1 cellular context compared by ENCODE assay signal in the genomic region with DNA sequence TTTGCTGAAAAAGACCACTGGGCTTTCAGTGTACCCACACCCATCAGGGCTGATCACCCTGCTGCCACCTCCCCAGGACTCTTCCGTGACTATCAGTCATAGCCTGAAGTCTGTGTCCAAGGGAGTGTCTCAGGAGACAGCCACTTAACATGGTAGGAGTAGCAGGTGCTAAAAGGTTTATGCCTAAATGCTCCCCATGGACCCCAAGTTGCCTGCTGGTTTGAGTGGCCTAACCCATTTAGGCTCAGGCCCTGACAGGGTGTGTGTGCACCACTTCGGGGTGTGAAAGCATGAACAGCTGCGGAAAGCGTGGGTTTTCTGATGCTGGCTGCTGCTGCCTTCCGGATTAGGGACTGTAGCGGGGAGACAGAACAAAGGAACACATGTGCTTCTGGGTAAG.
TF ChIP-seq lines count a peak whose summit lies in the region.

No MANE protein-coding gene starts in this region.

TF ChIP-seq in GM23338, 12 proteins besides CTCF, POLR2A, EP300 and RAD21 (continued from another document):
- TF ChIP-seq, protein P1, sequence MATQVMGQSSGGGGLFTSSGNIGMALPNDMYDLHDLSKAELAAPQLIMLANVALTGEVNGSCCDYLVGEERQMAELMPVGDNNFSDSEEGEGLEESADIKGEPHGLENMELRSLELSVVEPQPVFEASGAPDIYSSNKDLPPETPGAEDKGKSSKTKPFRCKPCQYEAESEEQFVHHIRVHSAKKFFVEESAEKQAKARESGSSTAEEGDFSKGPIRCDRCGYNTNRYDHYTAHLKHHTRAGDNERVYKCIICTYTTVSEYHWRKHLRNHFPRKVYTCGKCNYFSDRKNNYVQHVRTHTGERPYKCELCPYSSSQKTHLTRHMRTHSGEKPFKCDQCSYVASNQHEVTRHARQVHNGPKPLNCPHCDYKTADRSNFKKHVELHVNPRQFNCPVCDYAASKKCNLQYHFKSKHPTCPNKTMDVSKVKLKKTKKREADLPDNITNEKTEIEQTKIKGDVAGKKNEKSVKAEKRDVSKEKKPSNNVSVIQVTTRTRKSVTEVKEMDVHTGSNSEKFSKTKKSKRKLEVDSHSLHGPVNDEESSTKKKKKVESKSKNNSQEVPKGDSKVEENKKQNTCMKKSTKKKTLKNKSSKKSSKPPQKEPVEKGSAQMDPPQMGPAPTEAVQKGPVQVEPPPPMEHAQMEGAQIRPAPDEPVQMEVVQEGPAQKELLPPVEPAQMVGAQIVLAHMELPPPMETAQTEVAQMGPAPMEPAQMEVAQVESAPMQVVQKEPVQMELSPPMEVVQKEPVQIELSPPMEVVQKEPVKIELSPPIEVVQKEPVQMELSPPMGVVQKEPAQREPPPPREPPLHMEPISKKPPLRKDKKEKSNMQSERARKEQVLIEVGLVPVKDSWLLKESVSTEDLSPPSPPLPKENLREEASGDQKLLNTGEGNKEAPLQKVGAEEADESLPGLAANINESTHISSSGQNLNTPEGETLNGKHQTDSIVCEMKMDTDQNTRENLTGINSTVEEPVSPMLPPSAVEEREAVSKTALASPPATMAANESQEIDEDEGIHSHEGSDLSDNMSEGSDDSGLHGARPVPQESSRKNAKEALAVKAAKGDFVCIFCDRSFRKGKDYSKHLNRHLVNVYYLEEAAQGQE (IDR thresholded peaks at IDR 0.05; ENCODE audit: unreplicated experiment) = no peak
